ENCODE assay signal across 31 cellular contexts in genomic region chr6:53765270-53765669, GRCh38. TPM values are rescaled to one million over a fixed set of nuclear protein-coding genes. Genes with fewer than 3 reads are reported as not detected.
DNase-seq lines count a peak whose midpoint lies in the region; ATAC-seq, FAIRE-seq and TF ChIP-seq lines count a peak whose summit lies in the region.
"Had no signal": no experiment of that assay in that cellular context is flagged by ENCODE, and none has a peak within 500 bp of the region (broad histone marks: within the 10 kb centered on the region; RNA-seq: fewer than 3 reads in every experiment).

No MANE protein-coding gene starts in this region.

- H3K27me3 ChIP-seq in IMR-90 (ENCODE audit: control insufficient read depth, insufficient read depth, low read length) = no peaks in the 10 kb centered on the region
- no peaks in the 10 kb centered on the region for H3K27me3 ChIP-seq in mesendoderm (ENCODE audit: insufficient read depth, low read length, poor library complexity)
- no peaks in the 10 kb centered on the region for H3K27me3 ChIP-seq in upper lobe of left lung
- H3K27me3 ChIP-seq: adrenal gland, gastroesophageal sphincter had no signal

- no TSS peak for BruUV-seq in IMR-90 (replicated peaks; lab: Mats Ljungman, UMichigan)

- no peak overlapping the region for H4K91ac ChIP-seq in IMR-90 (ENCODE audit: insufficient read depth, low read depth, low read length)

- H3K9ac ChIP-seq in IMR-90 (ENCODE audit: low read depth, low read length) (no peak overlapping the region), mesendoderm (ENCODE audit: low read length) (no peak overlapping the region)

- peak in 2 of 4 donors; percentile 15 to 35 for TF ChIP-seq EP300 in upper lobe of left lung (IDR thresholded peaks at IDR 0.05)

- POLR2A ChIA-PET in IMR-90 (lab: Charles Lee; ENCODE audit: unreplicated experiment) = no interaction called here

- H2BK5ac ChIP-seq in IMR-90 (ENCODE audit: low read depth, low read length, poor library complexity, severe bottlenecking) = no peak overlapping the region
- H2BK5ac ChIP-seq in mesendoderm (ENCODE audit: low read length) = no peak overlapping the region

- H3K79me1 ChIP-seq in IMR-90 (ENCODE audit: low read depth in 1 of 2, low read length in 2 of 2) (no peaks in the 10 kb centered on the region), mesendoderm (ENCODE audit: low read length) (no peaks in the 10 kb centered on the region)

- no peak for TF ChIP-seq RAD21 in IMR-90 (IDR thresholded peaks at IDR 0.05; ENCODE audit: low read length)

- H3K4me3 ChIP-seq in IMR-90 (ENCODE audit: insufficient read depth, low read depth, low read length) = no peak overlapping the region
- no peak overlapping the region for H3K4me3 ChIP-seq in mesendoderm (ENCODE audit: low read length)
- no peak overlapping the region for H3K4me3 ChIP-seq in upper lobe of left lung
- H3K4me3 ChIP-seq: adrenal gland, gastroesophageal sphincter, GM12878, psoas muscle had no signal

- ATAC-seq in IMR-90 (ENCODE audit: low read depth) (peak; percentile 24; the same call in 1 of the 2 replicates), esophagus mucosa (peak; percentile 22), upper lobe of left lung (ENCODE audit: low FRiP score in 2 of 2) (peak; percentile 60 to 84), natural killer cell (no peak)
- ATAC-seq: gastroesophageal sphincter; GM12878; natural killer cell treated with Interleukin-12 subunit alpha and Interleukin-12 subunit beta and Interleukin-15 and Interleukin-18, amount 100 ng/mL, for 72 hours; PC-3; psoas muscle; SK-N-SH treated with all-trans-retinoic acid at 6 μM for 48 hours; stimulated activated memory B cell treated with anti-CD40 and anti-IgM and Interleukin-4, amounts not matched to agents 10 μg/mL and 1 μg/mL and 100 μg/mL, for 72 hours had no signal

- in situ Hi-C loops in IMR-90 (cut with MboI; ENCODE audit: low sequenced_read_pairs) = no loop called here

- 100% methylated on average over 1 of the region's 3 CpGs; no CpG with 5 or more reads in 1 of the 2 experiments for WGBS in IMR-90 (ENCODE audit: extremely low coverage in 2 of 2, insufficient read length in 1 of 2), 2 experiments
- WGBS in mesendoderm (ENCODE audit: extremely low coverage, insufficient coverage, low lambda C conversion rate) = no CpG with 5 or more reads among the region's 3 CpGs
- 78 to 88% methylated on average over 3 of the region's 3 CpGs for WGBS in upper lobe of left lung, 2 donors

- H3K4ac ChIP-seq in IMR-90 (ENCODE audit: low read depth, low read length) = no peak overlapping the region
- no peak overlapping the region for H3K4ac ChIP-seq in mesendoderm (ENCODE audit: low read depth, low read length)

- H4K20me1 ChIP-seq in IMR-90 (ENCODE audit: insufficient read depth, low read length) = no peaks in the 10 kb centered on the region

- no peak overlapping the region for H2AK9ac ChIP-seq in IMR-90 (replicated peaks; ENCODE audit: low read depth, low read length, poor library complexity)

- H2AK5ac ChIP-seq in IMR-90 (ENCODE audit: low read depth, low read length) (no peak overlapping the region), mesendoderm (ENCODE audit: low read length) (no peak overlapping the region)

- H2AFZ ChIP-seq in IMR-90 (replicated peaks; ENCODE audit: low read length, poor library complexity) = no peak overlapping the region

- no peaks in the 10 kb centered on the region for H3K9me3 ChIP-seq in IMR-90 (ENCODE audit: control insufficient read depth, insufficient read depth, low read length)
- H3K9me3 ChIP-seq in upper lobe of left lung = no peaks in the 10 kb centered on the region
- H3K9me3 ChIP-seq: adrenal gland, gastroesophageal sphincter, psoas muscle had no signal

- H3K27me3 Mint-ChIP-seq in natural killer cell (ENCODE audit: low read depth in 2 of 2) = peaks cover 5 to 18% of the 10 kb centered on the region in 2 donors

- intact Hi-C loops in IMR-90 (cut with micrococcal nuclease) = no loop called here
- intact Hi-C loops in natural killer cell (cut with micrococcal nuclease) = no loop called here

- H3K27ac ChIP-seq in IMR-90 (ENCODE audit: insufficient read depth, low read length) = no peak overlapping the region
- no peak overlapping the region for H3K27ac ChIP-seq in mesendoderm (ENCODE audit: low read depth, low read length)
- H3K27ac ChIP-seq in upper lobe of left lung = no peak overlapping the region
- H3K27ac ChIP-seq: adrenal gland, gastroesophageal sphincter, HL-60, psoas muscle had no signal

- DNase-seq in IMR-90 = peak; percentile 1
- peak; percentile 34 for DNase-seq in mesendoderm
- peak in 1 of 2 donors; percentile 30 for DNase-seq in upper lobe of left lung
- no peak for DNase-seq in natural killer cell
- no peak for DNase-seq in GM19239 (ENCODE audit: insufficient read length, low spot score)
- no peak for DNase-seq in inferior parietal cortex (ENCODE audit: extremely low spot score)
- DNase-seq: activated CD4-positive, alpha-beta memory T cell treated with anti-CD3 and anti-CD28 coated beads, Interleukin-2, amount 10 ng/mL, durations not matched to agents 7 days and 5 days; activated CD8-positive, alpha-beta memory T cell treated with anti-CD3 and anti-CD28 coated beads, Interleukin-2, amount 50 U/mL, for 48 hours; activated naive CD4-positive, alpha-beta T cell treated with Interleukin-2 at 50 U/mL for 16 hours; adrenal gland; CD8-positive, alpha-beta memory T cell; DMS 273 treated with DMSO at 0.1 percent for 48 hours; EL; H7; Kasumi-1; MV-4-11; NCI-H1436; NCI-H2081; NCI-H526 treated with DMSO at 0.1 percent for 48 hours; occipital lobe; PC-3; psoas muscle; substantia nigra had no signal

- H2BK15ac ChIP-seq in IMR-90 (ENCODE audit: low read depth, low read length) (no peak overlapping the region), mesendoderm (replicated peaks; ENCODE audit: low read depth) (no peak overlapping the region)

- peak overlapping the region; percentile 10; the same call in 1 of the 2 replicates for H2BK20ac ChIP-seq in IMR-90 (ENCODE audit: low read depth, low read length)

- no peak overlapping the region for H4K5ac ChIP-seq in IMR-90 (ENCODE audit: low read depth, low read length)
- H4K5ac ChIP-seq in mesendoderm (ENCODE audit: low read length) = no peak overlapping the region

- H3K4me1 ChIP-seq in IMR-90 (ENCODE audit: control insufficient read depth, insufficient read depth, low read length) (peaks cover 6% of the 10 kb centered on the region; the same call in 1 of the 2 replicates), mesendoderm (ENCODE audit: control insufficient read depth, low read depth, low read length) (no peaks in the 10 kb centered on the region), upper lobe of left lung (no peaks in the 10 kb centered on the region)
- H3K4me1 ChIP-seq: adrenal gland, gastroesophageal sphincter, psoas muscle had no signal

- dilution Hi-C loops in IMR-90 (cut with HindIII; ENCODE audit: low sequenced_read_pairs, unreplicated experiment) = no loop called here

- no peak for FAIRE-seq in GM19239 (lab: Jason Lieb, UNC)
- FAIRE-seq: GM12878 had no signal

- TF ChIP-seq CTCF in IMR-90 (conservative IDR thresholded peaks at IDR 0.05; ENCODE audit: low read depth, low read length) (no peak), upper lobe of left lung (IDR thresholded peaks at IDR 0.05) (no peak), natural killer cell (IDR thresholded peaks at IDR 0.05) (no peak)

- TF ChIP-seq POLR2A in IMR-90 (IDR thresholded peaks at IDR 0.05; ENCODE audit: low read depth, low read length) (no peak), upper lobe of left lung (IDR thresholded peaks at IDR 0.05) (no peak)

- H3K14ac ChIP-seq in IMR-90 (replicated peaks; ENCODE audit: low read depth, low read length) = no peak overlapping the region

- H3K23ac ChIP-seq in IMR-90 (ENCODE audit: low read depth, low read length) (no peak overlapping the region), mesendoderm (ENCODE audit: low read length) (no peak overlapping the region)

- H3K56ac ChIP-seq in IMR-90 (ENCODE audit: extremely low read depth, insufficient read depth, low read length) = no peak overlapping the region
- H3K56ac ChIP-seq in mesendoderm (ENCODE audit: low read length) = no peak overlapping the region

- no peaks in the 10 kb centered on the region for H3K9me1 ChIP-seq in IMR-90 (ENCODE audit: insufficient read depth, low read length)

- H3K18ac ChIP-seq in IMR-90 (ENCODE audit: low read depth, low read length) = no peak overlapping the region
- H3K18ac ChIP-seq in mesendoderm (ENCODE audit: low read length) = no peak overlapping the region

- H3K9me3 Mint-ChIP-seq in natural killer cell = peaks cover 0 to 3% of the 10 kb centered on the region in 2 donors
- H3K9me3 Mint-ChIP-seq: activated CD4-positive, alpha-beta memory T cell treated with anti-CD3 and anti-CD28 coated beads, Interleukin-2, amount 10 ng/mL, durations not matched to agents 7 days and 5 days; activated T-helper 1 cell treated with anti-CD3 and anti-CD28 coated beads, Interleukin-12 subunit alpha, Interleukin-12 subunit beta, Interleukin-2, Interleukin-4 antibody, amounts not matched to agents 30 ng/mL and 10 ng/mL and 1 ng/mL, durations not matched to agents 14 hours and 24 hours and 36 hours; natural killer cell treated with Interleukin-12 subunit alpha and Interleukin-12 subunit beta and Interleukin-15 and Interleukin-18, amount 100 ng/mL, for 72 hours had no signal

- H3K4me2 ChIP-seq in IMR-90 (ENCODE audit: low read depth, low read length) (no peak overlapping the region), mesendoderm (ENCODE audit: low read length) (no peak overlapping the region)

- H3K36me3 ChIP-seq in IMR-90 (ENCODE audit: control insufficient read depth, insufficient read depth, low read length) (no peaks in the 10 kb centered on the region), mesendoderm (ENCODE audit: control insufficient read depth, insufficient read depth, low read length) (no peaks in the 10 kb centered on the region), upper lobe of left lung (no peaks in the 10 kb centered on the region)
- H3K36me3 ChIP-seq: adrenal gland, gastroesophageal sphincter had no signal

- CTCF ChIA-PET in IMR-90 (lab: Yijun Ruan, JAX) = no interaction called here

- H3K36me3 Mint-ChIP-seq in natural killer cell = no peaks in the 10 kb centered on the region
- H3K36me3 Mint-ChIP-seq: CD8-positive, alpha-beta memory T cell; natural killer cell treated with Interleukin-12 subunit alpha and Interleukin-12 subunit beta and Interleukin-15 and Interleukin-18, amount 100 ng/mL, for 72 hours; stimulated activated memory B cell treated with anti-CD40 and anti-IgM and Interleukin-4, amounts not matched to agents 10 μg/mL and 1 μg/mL and 100 μg/mL, for 72 hours had no signal

- H4K8ac ChIP-seq in IMR-90 (ENCODE audit: low read depth in 2 of 2, low read length in 2 of 2) (no peak overlapping the region), mesendoderm (ENCODE audit: low read depth, low read length) (no peak overlapping the region)

- H3K79me2 ChIP-seq in mesendoderm (ENCODE audit: control insufficient read depth, insufficient read depth, low read length) = no peaks in the 10 kb centered on the region

- no peaks in the 10 kb centered on the region for H3K4me1 Mint-ChIP-seq in natural killer cell
- H3K4me1 Mint-ChIP-seq: activated CD4-positive, alpha-beta memory T cell treated with anti-CD3 and anti-CD28 coated beads, Interleukin-2, amount 10 ng/mL, durations not matched to agents 7 days and 5 days; CD8-positive, alpha-beta memory T cell; stimulated activated memory B cell treated with anti-CD40 and anti-IgM and Interleukin-4, amounts not matched to agents 10 μg/mL and 1 μg/mL and 100 μg/mL, for 72 hours had no signal

- H2BK120ac ChIP-seq in IMR-90 (ENCODE audit: low read depth, low read length) (no peak overlapping the region), mesendoderm (ENCODE audit: low read depth, low read length) (no peak overlapping the region)

- H3K27ac Mint-ChIP-seq in natural killer cell = no peak overlapping the region
- H3K27ac Mint-ChIP-seq: activated CD4-positive, alpha-beta memory T cell treated with anti-CD3 and anti-CD28 coated beads, Interleukin-2, amount 10 ng/mL, durations not matched to agents 7 days and 5 days; activated T-helper 1 cell treated with anti-CD3 and anti-CD28 coated beads, Interleukin-12 subunit alpha, Interleukin-12 subunit beta, Interleukin-2, Interleukin-4 antibody, amounts not matched to agents 30 ng/mL and 10 ng/mL and 1 ng/mL, durations not matched to agents 14 hours and 24 hours and 36 hours; CD8-positive, alpha-beta memory T cell; natural killer cell treated with Interleukin-12 subunit alpha and Interleukin-12 subunit beta and Interleukin-15 and Interleukin-18, amount 100 ng/mL, for 72 hours; stimulated activated memory B cell treated with anti-CD40 and anti-IgM and Interleukin-4, amounts not matched to agents 10 μg/mL and 1 μg/mL and 100 μg/mL, for 72 hours had no signal

- no peak overlapping the region for H3K4me3 Mint-ChIP-seq in natural killer cell
- H3K4me3 Mint-ChIP-seq: activated CD4-positive, alpha-beta memory T cell treated with anti-CD3 and anti-CD28 coated beads, Interleukin-2, amount 10 ng/mL, durations not matched to agents 7 days and 5 days; activated T-helper 1 cell treated with anti-CD3 and anti-CD28 coated beads, Interleukin-12 subunit alpha, Interleukin-12 subunit beta, Interleukin-2, Interleukin-4 antibody, amounts not matched to agents 30 ng/mL and 10 ng/mL and 1 ng/mL, durations not matched to agents 14 hours and 24 hours and 36 hours; CD8-positive, alpha-beta memory T cell; natural killer cell treated with Interleukin-12 subunit alpha and Interleukin-12 subunit beta and Interleukin-15 and Interleukin-18, amount 100 ng/mL, for 72 hours; stimulated activated memory B cell treated with anti-CD40 and anti-IgM and Interleukin-4, amounts not matched to agents 10 μg/mL and 1 μg/mL and 100 μg/mL, for 72 hours had no signal

RNA-seq across cellular contexts. Expression of gene LRRC1, which starts 29.5 kb away (rescaled TPM):
- 6.1 and 6.7 TPM in 2 replicates for total RNA-seq in IMR-90 (2012; rRNA removed)
- polyA plus RNA-seq in IMR-90 (2012; rRNA removed) = 4.3 and 5.1 TPM in 2 replicates
- 3.1 and 3.6 TPM in 2 replicates for polyA plus RNA-seq in IMR-90 (2012; cell fraction: cytosol; rRNA removed)
- 5.1 and 13.1 TPM in 2 replicates for polyA plus RNA-seq in IMR-90 (2012; cell fraction: nucleus; rRNA removed; ENCODE audit: low replicate concordance)
- total RNA-seq in esophagus mucosa = 21.9 TPM
- polyA plus RNA-seq in mesendoderm (2013, experiment 1 of 2) = 6.6 TPM
- polyA plus RNA-seq in mesendoderm (2013, experiment 2 of 2) = 6.9 TPM
- 10 to 100 TPM; 10.9 to 31.5 (median 19.4) TPM for total RNA-seq in upper lobe of left lung
- total RNA-seq in natural killer cell = 1 to 10 TPM; 2.0 to 5.6 (median 3.7) TPM

Comparison
In these comparisons a context has a peak if more than half of its experiments do, and no peak if none do; other contexts are left out.
1. ATAC-seq: peak in IMR-90 (single experiment), esophagus mucosa (single experiment) and upper lobe of left lung (2 of 2); none in natural killer cell (0 of 3).
2. DNase-seq: peak in IMR-90 (single experiment) and mesendoderm (single experiment); none in natural killer cell (single experiment), GM19239 (single experiment) and inferior parietal cortex (single experiment).